In the genomic region with DNA sequence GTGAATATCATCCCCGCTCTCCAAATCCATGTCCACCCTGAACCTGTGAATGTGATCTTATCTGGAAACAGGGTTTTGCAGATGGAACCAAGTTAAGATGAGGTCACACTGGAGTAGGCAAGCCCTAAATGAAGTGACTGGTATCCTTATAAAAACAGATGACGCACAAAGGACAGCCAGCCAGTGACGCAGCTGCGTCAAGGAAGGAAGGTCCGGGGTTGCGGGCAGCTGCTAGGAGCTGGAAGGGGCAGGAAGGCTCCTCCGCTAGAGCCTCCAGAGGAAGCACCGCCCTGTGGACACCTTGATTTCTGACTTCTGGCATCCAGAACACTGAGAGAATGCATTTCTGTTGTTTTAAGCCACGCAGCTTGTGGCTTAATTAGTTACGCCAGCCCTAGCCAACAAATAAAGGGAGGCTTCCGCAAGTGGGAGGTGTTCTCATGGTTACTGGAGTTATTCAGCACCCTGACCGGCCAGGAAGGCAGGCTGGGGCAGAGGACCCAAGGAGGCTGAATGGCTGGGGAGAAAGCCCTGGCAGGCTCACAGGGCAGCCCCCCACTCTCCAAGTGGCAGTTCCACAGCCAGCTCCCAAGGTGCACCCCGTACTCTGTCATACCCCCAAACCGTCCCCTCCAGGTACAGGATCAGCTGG, we compare ENCODE assay signal across 10 cellular contexts.
DNase-seq lines count a peak whose midpoint lies in the region; ATAC-seq, FAIRE-seq and TF ChIP-seq lines count a peak whose summit lies in the region.
"Had no signal": no experiment of that assay in that cellular context is flagged by ENCODE, and none has a peak within 500 bp of the region (broad histone marks: within the 10 kb centered on the region; RNA-seq: fewer than 3 reads in every experiment).

No MANE protein-coding gene starts in this region.

- FAIRE-seq in urothelium cell line (lab: Jason Lieb, UNC): no peak
- FAIRE-seq: A549 had no signal

- DNase-seq in NCI-H2227 (lab: John Stamatoyannopoulos, UW; ENCODE audit: unreplicated experiment): peak; percentile 41
- DNase-seq in NCI-H2227 treated with DMSO at 0.1 percent for 48 hours (lab: John Stamatoyannopoulos, UW): no peak
- DNase-seq in Right ventricle myocardium superior: peak; percentile 80
- peak; percentile 69 to 72 for DNase-seq in uterus
- no peak for DNase-seq in urothelium cell line (ENCODE audit: low spot score)
- no peak for DNase-seq in DMS114 treated with DMSO at 0.1 percent for 48 hours (lab: John Stamatoyannopoulos, UW; ENCODE audit: unreplicated experiment)
- DNase-seq in activated CD8-positive, alpha-beta memory T cell treated with anti-CD3 and anti-CD28 coated beads for 24 hours: no peak
- DNase-seq: NCI-H1105 treated with DMSO at 0.1 percent for 48 hours had no signal

- H3K27me3 ChIP-seq in uterus: no peaks in the 10 kb centered on the region

- H3K36me3 ChIP-seq in uterus: no peaks in the 10 kb centered on the region

- ATAC-seq in Right ventricle myocardium superior (ENCODE audit: poor library complexity): peak; percentile 41

- TF ChIP-seq POLR2A in uterus (IDR thresholded peaks at IDR 0.05): no peak

- TF ChIP-seq CTCF in VCaP (conservative IDR thresholded peaks at IDR 0.05): no peak
- TF ChIP-seq CTCF in uterus (IDR thresholded peaks at IDR 0.05): peak in 1 of 4 experiments; percentile 8

- no peak overlapping the region for H3K4me3 ChIP-seq in uterus
- H3K4me3 ChIP-seq: A549 had no signal

- H3K27ac ChIP-seq in VCaP (peak overlapping the region; percentile 81; the same call in 1 of the 2 replicates), uterus (peak overlapping the region; percentile 59 to 61)
- H3K27ac ChIP-seq: A549 had no signal

- H3K9me3 ChIP-seq in uterus: peaks cover 0 to 11% of the 10 kb centered on the region in 2 donors

- intact Hi-C loops in Right ventricle myocardium superior (cut with DNase I) (no loop called here), uterus (cut with DNase I; ENCODE audit: low total_unique reads) (no loop called here)

- no peaks in the 10 kb centered on the region for H3K4me1 ChIP-seq in uterus

Comparison
In these comparisons a context has a peak if more than half of its experiments do, and no peak if none do; other contexts are left out.
1. DNase-seq: peak in NCI-H2227 (single experiment), Right ventricle myocardium superior (single experiment) and uterus (2 of 2); none in NCI-H2227 treated with DMSO at 0.1 percent for 48 hours (single experiment), urothelium cell line (single experiment), DMS114 treated with DMSO at 0.1 percent for 48 hours (single experiment) and activated CD8-positive, alpha-beta memory T cell treated with anti-CD3 and anti-CD28 coated beads for 24 hours (single experiment).